In genomic region chr11:22304337-22304961, GRCh38 we compare ENCODE assay signal across 8 cellular contexts. TPM values are rescaled to one million over a fixed set of nuclear protein-coding genes. Genes with fewer than 3 reads are reported as not detected.
DNase-seq lines count a peak whose midpoint lies in the region; ATAC-seq, FAIRE-seq and TF ChIP-seq lines count a peak whose summit lies in the region.

No MANE protein-coding gene starts in this region.

- 38 to 42% (median 40%) methylated on average over 5 of the region's 5 CpGs for WGBS in adrenal gland, 4 donors

- in situ Hi-C loops in Caki2 (cut with HindIII; ENCODE audit: low pct_unique_long_range_greater_than_20kb, low sequenced_read_pairs): no loop called here

- ATAC-seq in GM21825 (IDR thresholded peaks at IDR 0.05; ENCODE audit: unreplicated experiment) (peak; percentile 61), HG03196 (IDR thresholded peaks at IDR 0.05; ENCODE audit: unreplicated experiment) (no peak)
- ATAC-seq in stimulated activated naive CD8-positive, alpha-beta T cell treated with anti-CD3 and anti-CD28 coated beads, Interleukin-15, Interleukin-2, amounts not matched to agents 100 U/mL and 50 U/mL, for 24 hours: no peak
- ATAC-seq in activated T-helper 17 cell treated with anti-CD3 and anti-CD28 coated beads, Interleukin-2, amount 50 U/mL, for 72 hours (replicated peaks): no peak

- dilution Hi-C loops in keratinocyte (cut with MboI; ENCODE audit: extremely low pct_ligation_motif_present, low sequenced_read_pairs): loop anchor here (25.0 kb wide), 1 partner anchor 258 kb away; no protein-coding TSS in a partner anchor

- H3K27ac ChIP-seq in adrenal gland: no peak overlapping the region
- no peak overlapping the region for H3K27ac ChIP-seq in keratinocyte (ENCODE audit: control insufficient read depth, insufficient read depth, low read length)

- no peak overlapping the region for H3K4me2 ChIP-seq in keratinocyte (ENCODE audit: control insufficient read depth, extremely low read depth, insufficient read depth, low read depth, low read length)

- TF ChIP-seq POLR2A in adrenal gland (IDR thresholded peaks at IDR 0.05): no peak

- no peak overlapping the region for H3K4me3 Mint-ChIP-seq in activated T-helper 17 cell treated with anti-CD3 and anti-CD28 coated beads, Interleukin-2, amount 50 U/mL, for 72 hours

- DNase-seq in Caki2 (ENCODE audit: low read depth): peak; percentile 2
- DNase-seq in NCI-H2029 treated with DMSO at 0.1 percent for 48 hours (lab: John Stamatoyannopoulos, UW): peak; percentile 72
- DNase-seq in adrenal gland: no peak
- no peak for DNase-seq in keratinocyte (ENCODE audit: low read depth, low spot score)
- DNase-seq in stimulated activated naive CD8-positive, alpha-beta T cell treated with anti-CD3 and anti-CD28 coated beads, Interleukin-15, Interleukin-2, amounts not matched to agents 100 U/mL and 50 U/mL, for 24 hours: no peak

- FAIRE-seq in keratinocyte (lab: Jason Lieb, UNC): peak; percentile 44

- H3K27ac Mint-ChIP-seq in activated T-helper 17 cell treated with anti-CD3 and anti-CD28 coated beads, Interleukin-2, amount 50 U/mL, for 72 hours: no peak overlapping the region

- intact Hi-C loops in adrenal gland (cut with DNase I): loop anchor here in 1 of 2 donors (2.0 kb wide), 1 partner anchor 136 kb away; no protein-coding TSS in a partner anchor

- H3K4me1 ChIP-seq in adrenal gland (replicated peaks in 1 of 2) (no peaks in the 10 kb centered on the region), keratinocyte (ENCODE audit: control insufficient read depth, extremely low read depth, insufficient read depth, low read length) (no peaks in the 10 kb centered on the region)

- no peaks in the 10 kb centered on the region for H4K20me1 ChIP-seq in keratinocyte (ENCODE audit: control insufficient read depth, extremely low read depth, insufficient read depth, low read length)

- H3K27me3 ChIP-seq in adrenal gland: peaks cover 10% of the 10 kb centered on the region
- H3K27me3 ChIP-seq in keratinocyte (ENCODE audit: control insufficient read depth, extremely low read depth, insufficient read depth, low read length): no peaks in the 10 kb centered on the region

- no peak overlapping the region for H3K4me3 ChIP-seq in adrenal gland
- no peak overlapping the region for H3K4me3 ChIP-seq in keratinocyte (ENCODE audit: control insufficient read depth in 2 of 3, extremely low read depth in 1 of 3, insufficient read depth in 2 of 3, low read depth in 1 of 3, low read length in 3 of 3)

- no peaks in the 10 kb centered on the region for H3K36me3 Mint-ChIP-seq in activated T-helper 17 cell treated with anti-CD3 and anti-CD28 coated beads, Interleukin-2, amount 50 U/mL, for 72 hours (ENCODE audit: low read depth)

- H3K79me2 ChIP-seq in keratinocyte (ENCODE audit: control insufficient read depth, insufficient read depth, low read length): no peaks in the 10 kb centered on the region

- no peak overlapping the region for H3K9ac ChIP-seq in keratinocyte (ENCODE audit: control insufficient read depth, extremely low read depth, insufficient read depth, low read length)

- peaks cover 14% of the 10 kb centered on the region for H3K27me3 Mint-ChIP-seq in activated T-helper 17 cell treated with anti-CD3 and anti-CD28 coated beads, Interleukin-2, amount 50 U/mL, for 72 hours

- peak; percentile 54 to 77 (median 61) for TF ChIP-seq CTCF in adrenal gland (IDR thresholded peaks at IDR 0.05)
- TF ChIP-seq CTCF in keratinocyte (optimal IDR thresholded peaks at IDR 0.05 in 1 of 3, IDR thresholded peaks at IDR 0.05 in 1 of 3, conservative IDR thresholded peaks at IDR 0.05 in 1 of 3; ENCODE audit: extremely low read depth in 1 of 3, insufficient read depth in 2 of 3, low read length in 3 of 3): peak in 2 of 3 experiments; percentile 24 to 50

- H2AFZ ChIP-seq in keratinocyte (ENCODE audit: control insufficient read depth, low read length): no peak overlapping the region

- no peaks in the 10 kb centered on the region for H3K9me1 ChIP-seq in keratinocyte (ENCODE audit: control insufficient read depth, extremely low read depth, insufficient read depth, low read length)

- H3K4me1 Mint-ChIP-seq in activated T-helper 17 cell treated with anti-CD3 and anti-CD28 coated beads, Interleukin-2, amount 50 U/mL, for 72 hours: no peaks in the 10 kb centered on the region

- no peaks in the 10 kb centered on the region for H3K36me3 ChIP-seq in adrenal gland (replicated peaks in 1 of 2)
- no peaks in the 10 kb centered on the region for H3K36me3 ChIP-seq in keratinocyte (ENCODE audit: control insufficient read depth in 2 of 2, extremely low read depth in 1 of 2, insufficient read depth in 2 of 2, low read length in 2 of 2)

- H3K9me3 ChIP-seq in adrenal gland (replicated peaks in 1 of 3) (no peaks in the 10 kb centered on the region), keratinocyte (ENCODE audit: control insufficient read depth, low read depth, low read length) (no peaks in the 10 kb centered on the region)

- no peaks in the 10 kb centered on the region for H3K9me3 Mint-ChIP-seq in activated T-helper 17 cell treated with anti-CD3 and anti-CD28 coated beads, Interleukin-2, amount 50 U/mL, for 72 hours

RNA-seq across cellular contexts. Expression of gene SLC17A6, which starts 33.7 kb away (rescaled TPM):
- not detected in 2 replicates for total RNA-seq in Caki2 (2014; rRNA removed; shearing (Covaris generic); ENCODE audit: low replicate concordance)
- total RNA-seq in adrenal gland: not detected
- polyA plus RNA-seq in adrenal gland (not detected), keratinocyte (not detected in 3 replicates)
- not detected for polyA plus RNA-seq in keratinocyte (2011; ENCODE audit: low read depth)
- not detected in 2 replicates for polyA plus RNA-seq in keratinocyte (2011; cell fraction: cytosol; rRNA removed)
- polyA plus RNA-seq in keratinocyte (2011; cell fraction: nucleus; rRNA removed): not detected in 2 replicates
- polyA plus RNA-seq in keratinocyte (2012; ENCODE audit: low replicate concordance): not detected in 2 replicates
- not detected in 3 replicates for polyA minus RNA-seq in keratinocyte
- not detected for polyA minus RNA-seq in keratinocyte (2011; cell fraction: cytosol; rRNA and poly(A)+ RNA removed)
- not detected in 2 replicates for polyA minus RNA-seq in keratinocyte (2011; cell fraction: nucleus; rRNA and poly(A)+ RNA removed)
- not detected for total RNA-seq in activated T-helper 17 cell treated with anti-CD3 and anti-CD28 coated beads, Interleukin-2, amount 50 U/mL, for 72 hours

Comparison
In these comparisons a context has a peak if more than half of its experiments do, and no peak if none do; other contexts are left out.
1. DNase-seq: peak in Caki2 (single experiment) and NCI-H2029 treated with DMSO at 0.1 percent for 48 hours (single experiment); none in adrenal gland (0 of 7), keratinocyte (single experiment) and stimulated activated naive CD8-positive, alpha-beta T cell treated with anti-CD3 and anti-CD28 coated beads, Interleukin-15, Interleukin-2, amounts not matched to agents 100 U/mL and 50 U/mL, for 24 hours (single experiment).